ENCODE assay signal across 9 cellular contexts in genomic region chr21:45640888-45641479, GRCh38. TPM values are rescaled to one million over a fixed set of nuclear protein-coding genes. Genes with fewer than 3 reads are reported as not detected.
DNase-seq lines count a peak whose midpoint lies in the region; ATAC-seq and TF ChIP-seq lines count a peak whose summit lies in the region.
"Had no signal": no experiment of that assay in that cellular context is flagged by ENCODE, and none has a peak within 500 bp of the region (broad histone marks: within the 10 kb centered on the region; RNA-seq: fewer than 3 reads in every experiment).

No MANE protein-coding gene starts in this region.

- no peak for ATAC-seq in naive thymus-derived CD4-positive, alpha-beta T cell
- ATAC-seq in GM18907 (IDR thresholded peaks at IDR 0.05; ENCODE audit: unreplicated experiment) = no peak

- peaks cover 0 to 16% of the 10 kb centered on the region in 2 donors for H3K27me3 ChIP-seq in naive thymus-derived CD4-positive, alpha-beta T cell (ENCODE audit: control insufficient read depth in 2 of 2, insufficient read depth in 2 of 2, low read length in 2 of 2)
- H3K27me3 ChIP-seq: uterus had no signal

- POLR2A ChIA-PET in naive thymus-derived CD4-positive, alpha-beta T cell (lab: Charles Lee) = no interaction called here

- H3K4me1 ChIP-seq in naive thymus-derived CD4-positive, alpha-beta T cell (ENCODE audit: control insufficient read depth in 2 of 2, insufficient read depth in 2 of 2, low read length in 2 of 2) = peaks cover 6 to 38% of the 10 kb centered on the region in 2 donors
- H3K4me1 ChIP-seq: uterus had no signal

- CTCF ChIA-PET in naive thymus-derived CD4-positive, alpha-beta T cell (lab: Charles Lee) = no interaction called here

- no peak for TF ChIP-seq POLR2A in lower leg skin (IDR thresholded peaks at IDR 0.05)

- H3K27ac Mint-ChIP-seq in naive thymus-derived CD4-positive, alpha-beta T cell = peak overlapping the region in 7 of 9 donors; percentile 25 to 97 (median 83)

- peak; percentile 51 for TF ChIP-seq CTCF in cardiac fibroblast (IDR thresholded peaks at IDR 0.05; ENCODE audit: low read depth, low read length)
- no peak for TF ChIP-seq CTCF in GM20000 (IDR thresholded peaks at IDR 0.05; ENCODE audit: extremely low read depth, missing control alignments)
- no peak for TF ChIP-seq CTCF in lower leg skin (IDR thresholded peaks at IDR 0.05)

- WGBS in lower leg skin, 2 donors = 33 to 40% methylated on average over 19 to 23 of the region's 23 CpGs

- DNase-seq in DMS153 treated with DMSO at 0.1 percent for 48 hours (lab: John Stamatoyannopoulos, UW; ENCODE audit: unreplicated experiment) = peak; percentile 74
- DNase-seq in HT1080 (ENCODE audit: low read depth) = peak; percentile 23
- DNase-seq in cardiac fibroblast (ENCODE audit: low read depth in 2 of 2) = peak; percentile 79 to 82
- DNase-seq in naive thymus-derived CD4-positive, alpha-beta T cell = peak in 1 of 9 donors; percentile 33
- no peak for DNase-seq in foreskin melanocyte
- DNase-seq in GM20000 (ENCODE audit: low spot score) = no peak
- DNase-seq in lower leg skin (ENCODE audit: low spot score in 2 of 2) = no peak
- DNase-seq: uterus had no signal

- intact Hi-C loops in naive thymus-derived CD4-positive, alpha-beta T cell (cut with micrococcal nuclease) = loop anchor here (5.0 to 10.0 kb wide), 8 partner anchors 64 to 1304 kb away; partner anchors contain the start of genes LSS (in 2 of the 2), CFAP410 (in 1 of the 2), COL6A1 (in 1 of the 2) and ITGB2 (in 1 of the 2)
- intact Hi-C loops in lower leg skin (cut with DNase I; ENCODE audit: low total_unique reads) = no loop called here

- H3K27me3 Mint-ChIP-seq in naive thymus-derived CD4-positive, alpha-beta T cell = peaks cover 0 to 16% (median 0%) of the 10 kb centered on the region in 5 donors

- peak overlapping the region; percentile 63 for H3K27ac ChIP-seq in naive thymus-derived CD4-positive, alpha-beta T cell (ENCODE audit: low read depth, low read length)

- H3K36me3 ChIP-seq in naive thymus-derived CD4-positive, alpha-beta T cell (ENCODE audit: control insufficient read depth in 2 of 3, insufficient read depth in 3 of 3, low read length in 3 of 3) = no peaks in the 10 kb centered on the region
- H3K36me3 ChIP-seq: uterus had no signal

- no peaks in the 10 kb centered on the region for H3K9me3 ChIP-seq in naive thymus-derived CD4-positive, alpha-beta T cell (ENCODE audit: control insufficient read depth in 2 of 3, low read length in 3 of 3)
- H3K9me3 ChIP-seq: uterus had no signal

- H3K9me3 Mint-ChIP-seq in naive thymus-derived CD4-positive, alpha-beta T cell = peaks cover 0 to 7% (median 1%) of the 10 kb centered on the region in 11 donors

- peak overlapping the region; percentile 14 to 81 (median 60) for H3K4me3 Mint-ChIP-seq in naive thymus-derived CD4-positive, alpha-beta T cell

- no peak overlapping the region for H3K4me3 ChIP-seq in cardiac fibroblast (replicated peaks in 1 of 2; ENCODE audit: low read depth in 2 of 2, low read length in 2 of 2)
- no peak overlapping the region for H3K4me3 ChIP-seq in naive thymus-derived CD4-positive, alpha-beta T cell (ENCODE audit: low read length)
- H3K4me3 ChIP-seq in lower leg skin (ENCODE audit: low read depth, poor library complexity, severe bottlenecking) = no peak overlapping the region
- H3K4me3 ChIP-seq: uterus had no signal

- H3K36me3 Mint-ChIP-seq in naive thymus-derived CD4-positive, alpha-beta T cell = peaks cover 0 to 4% (median 0%) of the 10 kb centered on the region in 5 donors

- H3K4me1 Mint-ChIP-seq in naive thymus-derived CD4-positive, alpha-beta T cell = peaks cover 16 to 53% (median 43%) of the 10 kb centered on the region in 7 donors

RNA-seq across cellular contexts. Expression of gene PCBP3, which starts 2.5 kb away (rescaled TPM):
- not detected in 2 replicates for total RNA-seq in HT1080 (2014; rRNA removed; shearing (Covaris generic))
- polyA plus RNA-seq in HT1080 (2015; cell fraction: cytosol; rRNA removed) = 0.16 TPM in 1 of 2 replicates, not detected in the other
- polyA plus RNA-seq in HT1080 (2015; cell fraction: nucleus; rRNA removed) = not detected in 2 replicates
- 1 to 10 TPM; 1.2 to 5.2 (median 4.0) TPM for total RNA-seq in naive thymus-derived CD4-positive, alpha-beta T cell
- 1 to 10 TPM; 1.5 to 1.6 TPM for polyA plus RNA-seq in naive thymus-derived CD4-positive, alpha-beta T cell
- 1 to 10 TPM in 2 of 4 donors, under 1 TPM in 1, not detected in 1; 0.99 to 7.0 (median 2.5) TPM for total RNA-seq in lower leg skin

Comparison
In these comparisons a context has a peak if more than half of its experiments do, and no peak if none do; other contexts are left out.
1. DNase-seq: peak in DMS153 treated with DMSO at 0.1 percent for 48 hours (single experiment), HT1080 (single experiment) and cardiac fibroblast (2 of 2); none in foreskin melanocyte (single experiment), GM20000 (single experiment) and lower leg skin (0 of 2).